In genomic region chr14:33837943-33838683, GRCh38 we compare ENCODE assay signal across 25 cellular contexts.
"Had no signal": no experiment of that assay in that cellular context is flagged by ENCODE, and none has a peak within 500 bp of the region (broad histone marks: within the 10 kb centered on the region; RNA-seq: fewer than 3 reads in every experiment).

No MANE protein-coding gene starts in this region.

- ATAC-seq: esophagus mucosa; left ventricle myocardium superior; natural killer cell; psoas muscle; stimulated activated effector memory CD8-positive, alpha-beta T cell treated with anti-CD3 and anti-CD28 coated beads, Interleukin-12 subunit alpha, Interleukin-12 subunit beta, amount 100 ng/mL, for 72 hours; stimulated activated naive CD8-positive, alpha-beta T cell treated with anti-CD3 and anti-CD28 coated beads, Interleukin-15, amount 100 ng/mL, for 72 hours had no signal

- H3K36me3 ChIP-seq: right atrium auricular region, suprapubic skin, tibial nerve, WERI-Rb-1 had no signal

- H3K27ac ChIP-seq: psoas muscle, right atrium auricular region, suprapubic skin, tibial nerve, WERI-Rb-1 had no signal

- H3K27me3 ChIP-seq: right atrium auricular region, suprapubic skin, tibial nerve had no signal

- H3K27me3 Mint-ChIP-seq: activated naive CD4-positive, alpha-beta T cell treated with anti-CD3 and anti-CD28 coated beads, Interleukin-2, amount 50 U/mL, for 24 hours; brain; stimulated activated naive CD8-positive, alpha-beta T cell treated with anti-CD3 and anti-CD28 coated beads, Interleukin-15, amount 100 ng/mL, for 72 hours had no signal

- H3K9me3 Mint-ChIP-seq: activated naive CD4-positive, alpha-beta T cell treated with anti-CD3 and anti-CD28 coated beads, Interleukin-2, amount 50 U/mL, for 24 hours; brain; dendritic cell treated with granulocyte-macrophage colony-stimulating factor and Interleukin-4, amounts not matched to agents 40 ng/mL and 50 ng/mL, for 4 days; natural killer cell; stimulated activated effector memory CD8-positive, alpha-beta T cell treated with anti-CD3 and anti-CD28 coated beads, Interleukin-12 subunit alpha, Interleukin-12 subunit beta, amount 100 ng/mL, for 72 hours; stimulated activated naive CD8-positive, alpha-beta T cell treated with anti-CD3 and anti-CD28 coated beads, Interleukin-15, amount 100 ng/mL, for 72 hours; T-helper 2 cell treated with Interferon-gamma antibody and Interleukin-4, amounts not matched to agents 5 μg/mL and 100 μg/mL, for 36 hours had no signal

- H3K36me3 Mint-ChIP-seq: activated naive CD4-positive, alpha-beta T cell treated with anti-CD3 and anti-CD28 coated beads, Interleukin-2, amount 50 U/mL, for 24 hours; brain; natural killer cell; stimulated activated effector memory CD8-positive, alpha-beta T cell treated with anti-CD3 and anti-CD28 coated beads, Interleukin-12 subunit alpha, Interleukin-12 subunit beta, amount 100 ng/mL, for 72 hours had no signal

- H3K4me3 Mint-ChIP-seq: activated naive CD4-positive, alpha-beta T cell treated with anti-CD3 and anti-CD28 coated beads, Interleukin-2, amount 50 U/mL, for 24 hours; brain; dendritic cell treated with granulocyte-macrophage colony-stimulating factor and Interleukin-4, amounts not matched to agents 40 ng/mL and 50 ng/mL, for 4 days; natural killer cell; stimulated activated effector memory CD8-positive, alpha-beta T cell treated with anti-CD3 and anti-CD28 coated beads, Interleukin-12 subunit alpha, Interleukin-12 subunit beta, amount 100 ng/mL, for 72 hours; stimulated activated naive CD8-positive, alpha-beta T cell treated with anti-CD3 and anti-CD28 coated beads, Interleukin-15, amount 100 ng/mL, for 72 hours; T-helper 2 cell treated with Interferon-gamma antibody and Interleukin-4, amounts not matched to agents 5 μg/mL and 100 μg/mL, for 36 hours had no signal

- H3K4me1 Mint-ChIP-seq: activated naive CD4-positive, alpha-beta T cell treated with anti-CD3 and anti-CD28 coated beads, Interleukin-2, amount 50 U/mL, for 24 hours; natural killer cell had no signal

- H3K9me3 ChIP-seq: psoas muscle, right atrium auricular region, suprapubic skin, tibial nerve had no signal

- FAIRE-seq: frontal cortex, urothelium cell line had no signal

- H3K4me3 ChIP-seq: psoas muscle, right atrium auricular region, suprapubic skin, tibial nerve had no signal

- DNase-seq: activated CD4-positive, CD25-positive, alpha-beta regulatory T cell treated with anti-CD3 and anti-CD28 coated beads, Interleukin-2, amount 50 U/mL, for 72 hours; activated gamma-delta T cell treated with Interleukin-2 at 50 U/mL for 16 hours; activated T-cell treated with anti-CD3 and anti-CD28 coated beads, Interleukin-2, amount 50 U/mL, for 1 hour; aorta; effector memory CD4-positive, alpha-beta T cell; hippocampal formation; kidney glomerular epithelial cell; left ventricle myocardium superior; midbrain; natural killer cell; psoas muscle; stimulated activated CD4-positive, alpha-beta T cell treated with anti-CD3 and anti-CD28 coated beads, Interleukin-1b, Interleukin-23, amount 100 ng/mL, for 48 hours; stimulated activated naive CD8-positive, alpha-beta T cell treated with anti-CD3 and anti-CD28 coated beads, Interleukin-15, amount 100 ng/mL, for 72 hours; WERI-Rb-1 had no signal

- H3K27ac Mint-ChIP-seq: activated naive CD4-positive, alpha-beta T cell treated with anti-CD3 and anti-CD28 coated beads, Interleukin-2, amount 50 U/mL, for 24 hours; dendritic cell treated with granulocyte-macrophage colony-stimulating factor and Interleukin-4, amounts not matched to agents 40 ng/mL and 50 ng/mL, for 4 days; natural killer cell; stimulated activated effector memory CD8-positive, alpha-beta T cell treated with anti-CD3 and anti-CD28 coated beads, Interleukin-12 subunit alpha, Interleukin-12 subunit beta, amount 100 ng/mL, for 72 hours; stimulated activated naive CD8-positive, alpha-beta T cell treated with anti-CD3 and anti-CD28 coated beads, Interleukin-15, amount 100 ng/mL, for 72 hours; T-helper 2 cell treated with Interferon-gamma antibody and Interleukin-4, amounts not matched to agents 5 μg/mL and 100 μg/mL, for 36 hours had no signal
